ENCODE assay signal across 8 cellular contexts in genomic region chr4:185471235-185472062, GRCh38. TPM values are rescaled to one million over a fixed set of nuclear protein-coding genes. Genes with fewer than 3 reads are reported as not detected.
A peak's percentile ranks its signal among the peaks of the same experiment; 100 is the strongest.
DNase-seq lines count a peak whose midpoint lies in the region; TF ChIP-seq lines count a peak whose summit lies in the region.

Gene CCDC110 (minus strand): TSS chr4:185471733. CDS start chr4:185471683, 50 bp downstream.

- H4K20me1 ChIP-seq in GM23248 (ENCODE audit: insufficient read depth) = no peaks in the 10 kb centered on the region

- H3K4me1 ChIP-seq in GM23248 (ENCODE audit: insufficient read depth) (peaks cover 14% of the 10 kb centered on the region), SJSA1 (replicated peaks) (peaks cover 10% of the 10 kb centered on the region), suprapubic skin (peaks cover 16% of the 10 kb centered on the region)

- H3K4me1 Mint-ChIP-seq in activated naive CD4-positive, alpha-beta T cell treated with anti-CD3 and anti-CD28 coated beads for 36 hours (ENCODE audit: low read depth) = peaks cover 2% of the 10 kb centered on the region

- CTCF ChIA-PET in activated naive CD4-positive, alpha-beta T cell treated with anti-CD3 and anti-CD28 coated beads for 36 hours (lab: Charles Lee) = interaction anchor here (0.7 to 1.2 kb wide), 4 partner anchors 126 to 330 kb away, joined by 3 read pairs; no protein-coding TSS in a partner anchor

- H3K9me3 ChIP-seq in GM23248 (ENCODE audit: low read depth) (no peaks in the 10 kb centered on the region), SJSA1 (replicated peaks) (peaks cover 4% of the 10 kb centered on the region; the same call in 1 of the 2 replicates), suprapubic skin (no peaks in the 10 kb centered on the region)

- H3F3A ChIP-seq in GM23248 (ENCODE audit: insufficient read depth) = peaks cover 17% of the 10 kb centered on the region

- in situ Hi-C loops in GM23248 (cut with MboI) = no loop called here

- peak within 1 kb of the TSS; percentile 97 for H3K4me2 ChIP-seq in GM23248 (ENCODE audit: unreplicated experiment)

- WGBS in GM23248 (ENCODE audit: low coverage in 1 of 2, low lambda C conversion rate in 2 of 2, missing lambda C conversion rate in 2 of 2), 2 experiments = 2% methylated on average over 36 to 73 of the region's 92 CpGs
- WGBS in suprapubic skin = 0% methylated on average over 39 of the region's 92 CpGs

- H3K27ac ChIP-seq in GM23248 = no peak within 1 kb of the TSS
- no peak within 1 kb of the TSS for H3K27ac ChIP-seq in SJSA1
- H3K27ac ChIP-seq in suprapubic skin = peak within 1 kb of the TSS; percentile 54

- H3K9me3 Mint-ChIP-seq in activated naive CD4-positive, alpha-beta T cell treated with anti-CD3 and anti-CD28 coated beads for 36 hours = no peaks in the 10 kb centered on the region

- H3K27me3 ChIP-seq in GM23248 (replicated peaks; ENCODE audit: insufficient read depth) (peaks cover 8% of the 10 kb centered on the region; the same call in 1 of the 2 replicates), SJSA1 (replicated peaks) (peaks cover 15% of the 10 kb centered on the region), suprapubic skin (no peaks in the 10 kb centered on the region)

- no peaks in the 10 kb centered on the region for H3K79me2 ChIP-seq in GM23248 (ENCODE audit: insufficient read depth)

- peak; percentile 21 to 94 for TF ChIP-seq CTCF in suprapubic skin (IDR thresholded peaks at IDR 0.05)

- intact Hi-C loops in activated naive CD4-positive, alpha-beta T cell treated with anti-CD3 and anti-CD28 coated beads for 36 hours (cut with micrococcal nuclease) = loop anchor here (1.0 to 2.0 kb wide), 9 partner anchors 46 to 719 kb away; partner anchors contain the start of genes ANKRD37, CYP4V2, SNX25 and UFSP2

- H3K9ac ChIP-seq in GM23248 = peak within 1 kb of the TSS; percentile 83

- H3K4me3 ChIP-seq in GM23248 (peak within 1 kb of the TSS; percentile 88), SJSA1 (peak within 1 kb of the TSS; percentile 69), suprapubic skin (peak within 1 kb of the TSS; percentile 94)

- H3K27ac Mint-ChIP-seq in activated naive CD4-positive, alpha-beta T cell treated with anti-CD3 and anti-CD28 coated beads for 36 hours = peak within 1 kb of the TSS; percentile 26

- peaks cover 3% of the 10 kb centered on the region for H3K27me3 Mint-ChIP-seq in activated naive CD4-positive, alpha-beta T cell treated with anti-CD3 and anti-CD28 coated beads for 36 hours (ENCODE audit: low read depth)

- H3K36me3 ChIP-seq in GM23248 (ENCODE audit: low read depth) (no peaks in the 10 kb centered on the region), SJSA1 (no peaks in the 10 kb centered on the region), suprapubic skin (no peaks in the 10 kb centered on the region)

- TF ChIP-seq EP300 in suprapubic skin (IDR thresholded peaks at IDR 0.05) = no peak

- TF ChIP-seq POLR2A in suprapubic skin (IDR thresholded peaks at IDR 0.05) = no peak

- no peaks in the 10 kb centered on the region for H3K9me2 ChIP-seq in GM23248 (ENCODE audit: insufficient read depth)

- H2AFZ ChIP-seq in GM23248 = peak within 1 kb of the TSS; percentile 97

- DNase-seq in ELF-1 (ENCODE audit: low read depth, low spot score) (peak; percentile 91), GM23248 (peak; percentile 99), Kasumi-1 (lab: John Stamatoyannopoulos, UW) (peak; percentile 66 to 70), SJSA1 (ENCODE audit: low read depth in 1 of 2, low spot score in 2 of 2) (peak; percentile 78 to 93), germinal center (ENCODE audit: low spot score) (peak; percentile 99), occipital lobe (lab: John Stamatoyannopoulos, UW) (peak; percentile 96), suprapubic skin (ENCODE audit: low spot score in 2 of 2) (peak; percentile 98 to 99)
- DNase-seq in activated naive CD4-positive, alpha-beta T cell treated with anti-CD3 and anti-CD28 coated beads for 36 hours = peak; percentile 93

- H3K36me3 Mint-ChIP-seq in activated naive CD4-positive, alpha-beta T cell treated with anti-CD3 and anti-CD28 coated beads for 36 hours (ENCODE audit: low read depth) = no peaks in the 10 kb centered on the region

- H3K4me3 Mint-ChIP-seq in activated naive CD4-positive, alpha-beta T cell treated with anti-CD3 and anti-CD28 coated beads for 36 hours = peak within 1 kb of the TSS; percentile 84

RNA-seq across cellular contexts. Expression of gene CCDC110, which starts in this region (rescaled TPM):
- 0.22 and 0.38 TPM in 2 replicates for total RNA-seq in GM23248 (2014; rRNA removed; shearing (Covaris generic))
- 0.13 and 0.44 TPM in 2 replicates for polyA plus RNA-seq in GM23248 (2016; fragmentation: Nextera tagmentation; extraction: Ambion mirVana)
- total RNA-seq in SJSA1 (2014; rRNA removed; shearing (Covaris generic)) = 0.19 and 0.71 TPM in 2 replicates
- under 1 TPM; 0.25 to 0.57 TPM for total RNA-seq in activated naive CD4-positive, alpha-beta T cell treated with anti-CD3 and anti-CD28 coated beads for 36 hours
- total RNA-seq in occipital lobe (1.7 TPM), suprapubic skin (1 to 10 TPM in 1 of 4 donors, under 1 TPM in 2, not detected in 1; 0.60 to 1.5 (median 0.97) TPM)

Comparison
In these comparisons a context has a peak if more than half of its experiments do, and no peak if none do; other contexts are left out.
1. Peak in DNase-seq, H3K4me3 ChIP-seq, H3K9ac ChIP-seq and H3K4me2 ChIP-seq in GM23248; RNA of the gene not detected or under 1 TPM.
2. Peak in DNase-seq and H3K4me3 ChIP-seq in SJSA1; RNA of the gene not detected or under 1 TPM.
3. Peak in DNase-seq in activated naive CD4-positive, alpha-beta T cell treated with anti-CD3 and anti-CD28 coated beads for 36 hours; RNA of the gene not detected or under 1 TPM.